ENCODE assay signal across 32 cellular contexts in the genomic region with DNA sequence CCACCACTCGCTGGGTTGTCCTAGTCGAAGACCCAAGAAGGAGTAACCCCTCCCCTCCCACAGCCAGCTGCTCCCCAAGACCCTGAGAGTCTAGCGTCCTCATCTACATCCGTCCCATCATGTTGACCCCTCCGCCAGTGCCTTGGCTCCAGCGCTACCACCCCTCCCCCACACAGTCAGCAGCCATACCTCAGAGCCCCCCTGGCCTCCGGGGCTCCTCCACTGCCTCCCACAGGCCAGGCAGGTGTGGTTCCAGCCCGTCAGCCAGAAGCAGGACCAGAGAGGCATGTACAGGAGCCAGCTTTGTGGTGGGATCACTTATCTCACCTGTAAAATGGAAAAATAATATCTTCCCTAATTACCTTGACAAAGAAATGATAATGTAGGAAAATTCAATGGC. TPM values are rescaled to one million over a fixed set of nuclear protein-coding genes. Genes with fewer than 3 reads are reported as not detected.
"Had no signal": no experiment of that assay in that cellular context is flagged by ENCODE, and none has a peak within 500 bp of the region (broad histone marks: within the 10 kb centered on the region; RNA-seq: fewer than 3 reads in every experiment).

No MANE protein-coding gene starts in this region.

- DNase-seq: activated CD4-positive, alpha-beta T cell treated with anti-CD3 and anti-CD28 coated beads for 48 hours; activated CD4-positive, alpha-beta T cell treated with anti-CD3 and anti-CD28 coated beads, Interleukin-2, amount 50 U/mL, for 4 hours; activated CD8-positive, alpha-beta T cell treated with anti-CD3 and anti-CD28 coated beads, Interleukin-2, amount 10 ng/mL, durations not matched to agents 7 days and 5 days; activated effector memory CD4-positive, alpha-beta T cell treated with anti-CD3 and anti-CD28 coated beads, Interleukin-2, amount 50 U/mL, for 16 hours; activated naive CD4-positive, alpha-beta T cell; activated naive CD4-positive, alpha-beta T cell treated with anti-CD3 and anti-CD28 coated beads, Interleukin-2, amount 50 U/mL, for 16 hours; activated T-cell treated with anti-CD3 and anti-CD28 coated beads for 4 hours; activated T-cell treated with anti-CD3 and anti-CD28 coated beads, Interleukin-2, amount 50 U/mL, for 48 hours; adrenal gland; body of pancreas; NCI-H1105; NCI-H1436; NCI-H1694; NCI-H1930; NCI-H2171; NCI-H510A; NCI-H526; NCI-H748 treated with DMSO at 0.1 percent for 48 hours; NK-92 treated with Interleukin-12 subunit alpha and Interleukin-12 subunit beta, amount 100 ng/mL, for 24 hours; PC-3; Peyer's patch; RPMI8226; SHP77 treated with DMSO at 0.1 percent for 48 hours; SK-N-SH had no signal

- H3K9me2 ChIP-seq: SK-N-SH had no signal

- H3K9ac ChIP-seq: SK-N-SH had no signal

- ATAC-seq: activated CD4-positive, CD25-positive, alpha-beta regulatory T cell treated with anti-CD3 and anti-CD28 coated beads, Interleukin-2, amount 50 U/mL, for 24 hours; activated CD8-positive, alpha-beta T cell treated with anti-CD3 and anti-CD28 coated beads, Interleukin-2, amount 10 ng/mL, durations not matched to agents 7 days and 5 days; activated T-helper 17 cell treated with anti-CD3 and anti-CD28 coated beads, Interleukin-2, amount 50 U/mL, for 72 hours; body of pancreas; K562; PC-3 had no signal

- H3K27ac Mint-ChIP-seq: activated CD8-positive, alpha-beta T cell treated with anti-CD3 and anti-CD28 coated beads, Interleukin-2, amount 10 ng/mL, durations not matched to agents 7 days and 5 days; activated T-helper 17 cell treated with anti-CD3 and anti-CD28 coated beads, Interleukin-2, amount 50 U/mL, for 72 hours; T-helper 1 cell treated with Interleukin-12 subunit alpha and Interleukin-12 subunit beta and Interleukin-4 antibody, amounts not matched to agents 30 μg/mL and 1 μg/mL, for 36 hours; T-helper 2 cell treated with Interferon-gamma antibody and Interleukin-4, amounts not matched to agents 5 μg/mL and 100 μg/mL, for 36 hours had no signal

- H3K27me3 ChIP-seq: adrenal gland, body of pancreas, breast epithelium, Peyer's patch, SJSA1 had no signal

- H3K27ac ChIP-seq: adrenal gland, body of pancreas, breast epithelium, Peyer's patch, SJSA1 had no signal

- H3K4me2 ChIP-seq: SK-N-SH had no signal

- H3K4me3 Mint-ChIP-seq: activated CD8-positive, alpha-beta T cell treated with anti-CD3 and anti-CD28 coated beads, Interleukin-2, amount 10 ng/mL, durations not matched to agents 7 days and 5 days; activated T-helper 17 cell treated with anti-CD3 and anti-CD28 coated beads, Interleukin-2, amount 50 U/mL, for 72 hours; T-helper 1 cell treated with Interleukin-12 subunit alpha and Interleukin-12 subunit beta and Interleukin-4 antibody, amounts not matched to agents 30 μg/mL and 1 μg/mL, for 36 hours; T-helper 2 cell treated with Interferon-gamma antibody and Interleukin-4, amounts not matched to agents 5 μg/mL and 100 μg/mL, for 36 hours had no signal

- H3K36me3 ChIP-seq: adrenal gland, breast epithelium, Peyer's patch, SJSA1 had no signal

- H3K4me3 ChIP-seq: adrenal gland, body of pancreas, breast epithelium, K562, Peyer's patch, SJSA1 had no signal

- H3K9me3 ChIP-seq: adrenal gland, body of pancreas, breast epithelium, Peyer's patch, SJSA1, SK-N-SH had no signal

- H3K9me3 Mint-ChIP-seq: activated T-helper 17 cell treated with anti-CD3 and anti-CD28 coated beads, Interleukin-2, amount 50 U/mL, for 72 hours; T-helper 1 cell treated with Interleukin-12 subunit alpha and Interleukin-12 subunit beta and Interleukin-4 antibody, amounts not matched to agents 30 μg/mL and 1 μg/mL, for 36 hours; T-helper 2 cell treated with Interferon-gamma antibody and Interleukin-4, amounts not matched to agents 5 μg/mL and 100 μg/mL, for 36 hours had no signal

- H3K4me1 ChIP-seq: adrenal gland, body of pancreas, breast epithelium, Peyer's patch had no signal

RNA-seq across cellular contexts. Expression of a gene that starts 51.5 kb away (rescaled TPM):
- total RNA-seq: activated T-helper 17 cell treated with anti-CD3 and anti-CD28 coated beads, Interleukin-2, amount 50 U/mL, for 72 hours; K562; M059J; PC-3; Peyer's patch had no signal
